8 cellular contexts compared by ENCODE assay signal in genomic region chr1:92484472-92485373, GRCh38. TPM values are rescaled to one million over a fixed set of nuclear protein-coding genes. Genes with fewer than 3 reads are reported as not detected.
DNase-seq lines count a peak whose midpoint lies in the region; ATAC-seq and TF ChIP-seq lines count a peak whose summit lies in the region.

No MANE protein-coding gene starts in this region.

- DNase-seq in NCI-H446 (lab: John Stamatoyannopoulos, UW) (peak; percentile 17 to 51), NCI-H446 treated with DMSO at 0.1 percent for 48 hours (lab: John Stamatoyannopoulos, UW) (no peak), NCI-H69 (lab: John Stamatoyannopoulos, UW) (peak; percentile 50), activated T-cell treated with anti-CD3 and anti-CD28 coated beads for 24 hours (ENCODE audit: low read depth) (peak; percentile 72), fibroblast of villous mesenchyme (ENCODE audit: low read depth) (no peak), psoas muscle (peak; percentile 13 to 62), mucosa of gallbladder (ENCODE audit: low spot score) (no peak)

- 1% methylated on average over 62 to 65 of the region's 65 CpGs for WGBS in psoas muscle, 3 donors

- no peak overlapping the region for H3K27ac ChIP-seq in psoas muscle

- H3K9me3 ChIP-seq in psoas muscle: no peaks in the 10 kb centered on the region

- intact Hi-C loops in psoas muscle (cut with DNase I): no loop called here

- TF ChIP-seq CTCF in fibroblast of villous mesenchyme (IDR thresholded peaks at IDR 0.05; ENCODE audit: insufficient read depth, low read depth, low read length) (no peak), psoas muscle (IDR thresholded peaks at IDR 0.05) (no peak)

- H3K4me3 ChIP-seq in fibroblast of villous mesenchyme (ENCODE audit: low read depth, low read length) (peak overlapping the region; percentile 55), psoas muscle (peak overlapping the region; percentile 68)

- peaks cover 44% of the 10 kb centered on the region for H3K4me1 ChIP-seq in psoas muscle

- H3K36me3 ChIP-seq in psoas muscle (ENCODE audit: insufficient read depth in 1 of 2, low read depth in 1 of 2): no peaks in the 10 kb centered on the region

- peaks cover 5 to 100% (median 56%) of the 10 kb centered on the region in 3 donors for H3K27me3 ChIP-seq in psoas muscle (ENCODE audit: insufficient read depth in 3 of 3, low read length in 2 of 3)

- peak; percentile 23 for ATAC-seq in HG02981 (IDR thresholded peaks at IDR 0.05; ENCODE audit: unreplicated experiment)
- peak in 2 of 4 donors; percentile 13 to 23 for ATAC-seq in psoas muscle

RNA-seq across cellular contexts. Expression of gene GFI1, which starts 2.0 kb away (rescaled TPM):
- under 0.01 TPM in 2 replicates for total RNA-seq in fibroblast of villous mesenchyme
- under 1 TPM in 3 of 4 donors, not detected in 1; 0.17 to 0.36 (median 0.20) TPM for total RNA-seq in psoas muscle
- under 1 TPM in 2 of 3 donors, not detected in 1; 0.01 to 0.05 TPM for polyA plus RNA-seq in psoas muscle
- total RNA-seq in mucosa of gallbladder: 3.0 TPM

Comparison
In these comparisons a context has a peak if more than half of its experiments do, and no peak if none do; other contexts are left out.
1. DNase-seq: peak in NCI-H446 (2 of 2), NCI-H69 (single experiment), activated T-cell treated with anti-CD3 and anti-CD28 coated beads for 24 hours (single experiment) and psoas muscle (2 of 2); none in NCI-H446 treated with DMSO at 0.1 percent for 48 hours (single experiment), fibroblast of villous mesenchyme (single experiment) and mucosa of gallbladder (single experiment).